Comparison of ENCODE assay signal across 8 cellular contexts in genomic region chr17:4365103-4365627, GRCh38. TPM values are rescaled to one million over a fixed set of nuclear protein-coding genes. Genes with fewer than 3 reads are reported as not detected.
A peak's percentile ranks its signal among the peaks of the same experiment; 100 is the strongest.
DNase-seq lines count a peak whose midpoint lies in the region; ATAC-seq and TF ChIP-seq lines count a peak whose summit lies in the region.

No MANE protein-coding gene starts in this region.

- no peak for TF ChIP-seq CTCF in MM.1S (IDR thresholded peaks at IDR 0.05; ENCODE audit: low read length)
- no peak for TF ChIP-seq CTCF in fibroblast of villous mesenchyme (IDR thresholded peaks at IDR 0.05; ENCODE audit: insufficient read depth, low read depth, low read length)
- TF ChIP-seq CTCF in nephron progenitor cell (IDR thresholded peaks at IDR 0.05): no peak

- peaks cover 39% of the 10 kb centered on the region for H3K36me3 Mint-ChIP-seq in nephron progenitor cell (ENCODE audit: low read depth)

- peaks cover 37% of the 10 kb centered on the region for H4K20me1 ChIP-seq in MM.1S (ENCODE audit: insufficient read depth, low read length)

- peaks cover 12% of the 10 kb centered on the region for H3K4me1 ChIP-seq in MM.1S (ENCODE audit: low read length)

- H3K36me3 ChIP-seq in H7 (replicated peaks; ENCODE audit: control insufficient read depth, insufficient read depth, low read length) (no peaks in the 10 kb centered on the region; the same call in 1 of the 2 replicates), MM.1S (replicated peaks; ENCODE audit: insufficient read depth, low read length) (peaks cover 4% of the 10 kb centered on the region; the same call in 1 of the 2 replicates)

- ATAC-seq in stimulated activated naive CD8-positive, alpha-beta T cell treated with anti-CD3 and anti-CD28 coated beads, Interleukin-15, Interleukin-2, amounts not matched to agents 100 U/mL and 50 U/mL, for 24 hours: peak; percentile 75

- peaks cover 62% of the 10 kb centered on the region for H3K79me2 ChIP-seq in MM.1S (ENCODE audit: low read length)

- peak overlapping the region; percentile 95 for H3K27ac ChIP-seq in MM.1S (ENCODE audit: low read length)

- H3K27ac Mint-ChIP-seq in nephron progenitor cell: peak overlapping the region; percentile 41

- H3K9ac ChIP-seq in MM.1S (ENCODE audit: low read length): peak overlapping the region; percentile 99

- peak overlapping the region; percentile 96 for H3K4me2 ChIP-seq in MM.1S (ENCODE audit: low read depth, low read length)

- H3K27me3 ChIP-seq in H7 (ENCODE audit: control insufficient read depth, insufficient read depth, low read length) (no peaks in the 10 kb centered on the region), MM.1S (replicated peaks; ENCODE audit: insufficient read depth, low read length) (no peaks in the 10 kb centered on the region)

- H3K4me3 Mint-ChIP-seq in nephron progenitor cell: peak overlapping the region; percentile 93

- H3F3A ChIP-seq in MM.1S (ENCODE audit: insufficient read depth, low read length): peaks cover 17% of the 10 kb centered on the region

- H3K9me3 ChIP-seq in MM.1S (replicated peaks; ENCODE audit: insufficient read depth, low read length): no peaks in the 10 kb centered on the region

- DNase-seq in EH (ENCODE audit: low read depth) (peak; percentile 93), H7 (peak; percentile 94), MM.1S (peak; percentile 95), SHP77 treated with DMSO at 0.1 percent for 48 hours (lab: John Stamatoyannopoulos, UW) (peak; percentile 89), activated gamma-delta T cell treated with Interleukin-2 at 50 U/mL for 16 hours (peak; percentile 86), fibroblast of villous mesenchyme (ENCODE audit: low read depth) (peak; percentile 95), nephron progenitor cell (peak; percentile 76)
- peak; percentile 91 for DNase-seq in stimulated activated naive CD8-positive, alpha-beta T cell treated with anti-CD3 and anti-CD28 coated beads, Interleukin-15, Interleukin-2, amounts not matched to agents 100 U/mL and 50 U/mL, for 24 hours

- peaks cover 6% of the 10 kb centered on the region for H3K9me3 Mint-ChIP-seq in nephron progenitor cell

- no peaks in the 10 kb centered on the region for H3K9me2 ChIP-seq in MM.1S (replicated peaks; ENCODE audit: insufficient read depth, low read length)

- H3K4me3 ChIP-seq in H7 (ENCODE audit: insufficient read depth, low read depth, low read length) (peak overlapping the region; percentile 97), MM.1S (ENCODE audit: low read length) (peak overlapping the region; percentile 99), fibroblast of villous mesenchyme (ENCODE audit: low read depth, low read length) (peak overlapping the region; percentile 78)

- peaks cover 24% of the 10 kb centered on the region for H3K4me1 Mint-ChIP-seq in nephron progenitor cell

- no peak overlapping the region for H2AFZ ChIP-seq in MM.1S (ENCODE audit: low read length)

- H3K27me3 Mint-ChIP-seq in nephron progenitor cell (ENCODE audit: low read depth, poor library complexity): no peaks in the 10 kb centered on the region

RNA-seq across cellular contexts. Expression of gene UBE2G1, which starts 1.3 kb away (rescaled TPM):
- total RNA-seq in H7 (2014; rRNA removed; shearing (Covaris generic)): 99.9 and 127 TPM in 2 replicates
- total RNA-seq in fibroblast of villous mesenchyme: 37.7 and 45.3 TPM in 2 replicates

Comparison
In these comparisons a context has a peak if more than half of its experiments do, and no peak if none do; other contexts are left out.
1. Peak in every context shown above with its lines: DNase-seq, ATAC-seq, H3K4me3 ChIP-seq and H3K27ac ChIP-seq.